In genomic region chr16:75250809-75251279, GRCh38 we compare ENCODE assay signal across 8 cellular contexts. TPM values are rescaled to one million over a fixed set of nuclear protein-coding genes. Genes with fewer than 3 reads are reported as not detected.
DNase-seq lines count a peak whose midpoint lies in the region; ATAC-seq lines count a peak whose summit lies in the region.

No MANE protein-coding gene starts in this region.

- peak overlapping the region; percentile 3 for H2AK5ac ChIP-seq in mesenchymal stem cell (ENCODE audit: low read length, severe bottlenecking)

- H3K4me3 ChIP-seq in HUES6 (ENCODE audit: low read depth, low read length) (peak overlapping the region; percentile 84), mesenchymal stem cell (ENCODE audit: insufficient read depth in 1 of 2, low read depth in 1 of 2, low read length in 2 of 2) (peak overlapping the region; percentile 84 to 89)

- peak; percentile 44 for DNase-seq in DMS53 treated with DMSO at 0.1 percent for 48 hours (lab: John Stamatoyannopoulos, UW; ENCODE audit: unreplicated experiment)
- DNase-seq in mesenchymal stem cell: peak; percentile 46
- no peak for DNase-seq in SKM-1 treated with dmso at 0.1 percent for 144 hours (lab: John Stamatoyannopoulos, UW; ENCODE audit: unreplicated experiment)
- DNase-seq in NCI-H1436 treated with DMSO at 0.1 percent for 48 hours (lab: John Stamatoyannopoulos, UW): no peak
- no peak for DNase-seq in stimulated activated naive CD4-positive, alpha-beta T cell (lab: John Stamatoyannopoulos, UW)

- H3K4me1 ChIP-seq in HUES6 (ENCODE audit: control insufficient read depth, insufficient read depth, low read length) (peaks cover 81% of the 10 kb centered on the region), mesenchymal stem cell (ENCODE audit: control insufficient read depth, insufficient read depth, low read depth, low read length) (peaks cover 79% of the 10 kb centered on the region)

- peak overlapping the region in 1 of 2 experiments; percentile 39 for H2BK12ac ChIP-seq in mesenchymal stem cell (ENCODE audit: low read length in 2 of 2)

- H2BK5ac ChIP-seq in mesenchymal stem cell (ENCODE audit: low read depth, low read length, poor library complexity, severe bottlenecking): peak overlapping the region; percentile 99

- peak overlapping the region; percentile 92 to 97 for H3K18ac ChIP-seq in mesenchymal stem cell (ENCODE audit: low read depth in 1 of 2, low read length in 2 of 2)

- H3K4ac ChIP-seq in mesenchymal stem cell (ENCODE audit: low read depth in 1 of 2, low read length in 2 of 2): peak overlapping the region; percentile 70 to 90

- peak overlapping the region; percentile 95 to 96 for H3K23ac ChIP-seq in mesenchymal stem cell (ENCODE audit: low read length in 2 of 2)

- H3K14ac ChIP-seq in mesenchymal stem cell (ENCODE audit: low read length in 2 of 2): peak overlapping the region; percentile 82 to 98

- peak overlapping the region; percentile 90 for H2BK15ac ChIP-seq in mesenchymal stem cell (ENCODE audit: low read depth, poor library complexity, severe bottlenecking)

- under 1% methylated on average over 50 of the region's 59 CpGs for WGBS in mesenchymal stem cell

- no peak overlapping the region for H2AFZ ChIP-seq in mesenchymal stem cell (ENCODE audit: low read depth, low read length)

- peak; percentile 13 for ATAC-seq in GM21367 (IDR thresholded peaks at IDR 0.05; ENCODE audit: unreplicated experiment)

- H2BK120ac ChIP-seq in mesenchymal stem cell (ENCODE audit: low read depth, low read length): peak overlapping the region; percentile 95

- peak overlapping the region; percentile 78 for H3K27ac ChIP-seq in HUES6 (ENCODE audit: low read depth, low read length)
- H3K27ac ChIP-seq in cingulate gyrus (ENCODE audit: low read depth, low read length): peak overlapping the region; percentile 98
- H3K27ac ChIP-seq in mesenchymal stem cell (ENCODE audit: low read length, poor library complexity, severe bottlenecking): peak overlapping the region; percentile 99

- peak overlapping the region; percentile 72 for H4K8ac ChIP-seq in mesenchymal stem cell (ENCODE audit: low read length)

- peaks cover 16% of the 10 kb centered on the region for H3K36me3 ChIP-seq in HUES6 (ENCODE audit: control insufficient read depth, insufficient read depth, low read length)
- H3K36me3 ChIP-seq in mesenchymal stem cell (ENCODE audit: control insufficient read depth in 1 of 2, insufficient read depth in 2 of 2, low read depth in 1 of 2, low read length in 2 of 2): peaks cover 0 to 54% of the 10 kb centered on the region in 2 experiments

- no peaks in the 10 kb centered on the region for H3K9me3 ChIP-seq in HUES6 (ENCODE audit: control insufficient read depth, insufficient read depth, low read depth, low read length)
- no peaks in the 10 kb centered on the region for H3K9me3 ChIP-seq in mesenchymal stem cell (ENCODE audit: control insufficient read depth, low read length)

- H3K4me2 ChIP-seq in mesenchymal stem cell (ENCODE audit: low read length, poor library complexity, severe bottlenecking): peak overlapping the region; percentile 93

- H3K9ac ChIP-seq in HUES6 (ENCODE audit: low read length) (peak overlapping the region; percentile 88), mesenchymal stem cell (ENCODE audit: low read length) (peak overlapping the region; percentile 92)

- H3K27me3 ChIP-seq in HUES6 (ENCODE audit: control insufficient read depth, insufficient read depth, low read length) (no peaks in the 10 kb centered on the region), mesenchymal stem cell (ENCODE audit: control insufficient read depth in 1 of 2, insufficient read depth in 1 of 2, low read length in 2 of 2) (no peaks in the 10 kb centered on the region)

- peak overlapping the region; percentile 95 for H4K91ac ChIP-seq in mesenchymal stem cell (ENCODE audit: low read length)

- no peaks in the 10 kb centered on the region for H3K79me1 ChIP-seq in mesenchymal stem cell (replicated peaks; ENCODE audit: low read length, poor library complexity, severe bottlenecking)

RNA-seq across cellular contexts. Expression of gene BCAR1, which starts 0.6 kb away (rescaled TPM):
- polyA plus RNA-seq in mesenchymal stem cell (2013, experiment 1 of 2): 169 TPM
- 176 TPM for polyA plus RNA-seq in mesenchymal stem cell (2013, experiment 2 of 2)

RNA-seq across cellular contexts. Expression of gene CTRB1, which starts 32.1 kb away (rescaled TPM):
- polyA plus RNA-seq in mesenchymal stem cell (2013, experiment 1 of 2): not detected
- polyA plus RNA-seq in mesenchymal stem cell (2013, experiment 2 of 2): not detected

RNA-seq across cellular contexts. Expression of gene CTRB2, which starts 43.9 kb away (rescaled TPM):
- polyA plus RNA-seq in mesenchymal stem cell (2013, experiment 1 of 2): not detected
- not detected for polyA plus RNA-seq in mesenchymal stem cell (2013, experiment 2 of 2)

Comparison
In these comparisons a context has a peak if more than half of its experiments do, and no peak if none do; other contexts are left out.
1. DNase-seq: peak in DMS53 treated with DMSO at 0.1 percent for 48 hours (single experiment) and mesenchymal stem cell (single experiment); none in SKM-1 treated with dmso at 0.1 percent for 144 hours (single experiment), NCI-H1436 treated with DMSO at 0.1 percent for 48 hours (single experiment) and stimulated activated naive CD4-positive, alpha-beta T cell (0 of 6).
2. Peak in every context shown above with its lines, with median percentiles within 50 percentile points of each other: H3K27ac ChIP-seq.